1 cellular context compared by ENCODE assay signal in genomic region chr2:110211938-110212858, GRCh38.
TF ChIP-seq lines count a peak whose summit lies in the region.

A gene with protein sequence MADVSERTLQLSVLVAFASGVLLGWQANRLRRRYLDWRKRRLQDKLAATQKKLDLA (minus strand): TSS chr2:110212547. CDS start chr2:110212525, 22 bp downstream.

TF ChIP-seq in HEK293, 187 proteins besides CTCF, POLR2A, EP300 and RAD21 (continued from another document and continues in another):
- TF ChIP-seq ZNF18 (tag by site-specific recombination; IDR thresholded peaks at IDR 0.05) = no peak
- no peak for TF ChIP-seq ZNF677 (tag by site-specific recombination; IDR thresholded peaks at IDR 0.05)
- no peak for TF ChIP-seq ZNF514 (tag by site-specific recombination; IDR thresholded peaks at IDR 0.05)
- no peak for TF ChIP-seq ZNF426 (tag by site-specific recombination; IDR thresholded peaks at IDR 0.05)
- TF ChIP-seq, protein P1, sequence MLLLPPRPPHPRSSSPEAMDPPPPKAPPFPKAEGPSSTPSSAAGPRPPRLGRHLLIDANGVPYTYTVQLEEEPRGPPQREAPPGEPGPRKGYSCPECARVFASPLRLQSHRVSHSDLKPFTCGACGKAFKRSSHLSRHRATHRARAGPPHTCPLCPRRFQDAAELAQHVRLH (tag by site-specific recombination; IDR thresholded peaks at IDR 0.05) = no peak
- peak; percentile 36; the same call in 1 of the 2 replicates for TF ChIP-seq ZNF660 (tag by site-specific recombination; IDR thresholded peaks at IDR 0.05)
- no peak for TF ChIP-seq ZSCAN16 (tag by site-specific recombination; IDR thresholded peaks at IDR 0.05)
- TF ChIP-seq ZNF16 (tag by site-specific recombination; IDR thresholded peaks at IDR 0.05; ENCODE audit: low read depth) = no peak
- no peak for TF ChIP-seq ZBTB1 (tag by site-specific recombination; IDR thresholded peaks at IDR 0.05)
- TF ChIP-seq ZEB2 (tag by site-specific recombination; IDR thresholded peaks at IDR 0.05) = peak; percentile 46; the same call in 1 of the 2 replicates
- no peak for TF ChIP-seq RBAK (tag by site-specific recombination; IDR thresholded peaks at IDR 0.05)
- TF ChIP-seq ZNF473 (tag by site-specific recombination; IDR thresholded peaks at IDR 0.05) = no peak
- no peak for TF ChIP-seq ZNF560 (tag by site-specific recombination; IDR thresholded peaks at IDR 0.05; ENCODE audit: borderline replicate concordance)
- TF ChIP-seq ZNF707 (tag by site-specific recombination; IDR thresholded peaks at IDR 0.05) = no peak
- peak; percentile 39; the same call in 1 of the 2 replicates for TF ChIP-seq ZNF76 (tag by site-specific recombination; IDR thresholded peaks at IDR 0.05; ENCODE audit: borderline replicate concordance, low read depth)
- TF ChIP-seq KLF1 (tag by site-specific recombination; IDR thresholded peaks at IDR 0.05) = peak; percentile 56
- no peak for TF ChIP-seq ZNF548 (tag by site-specific recombination; IDR thresholded peaks at IDR 0.05)
- TF ChIP-seq, protein P2, sequence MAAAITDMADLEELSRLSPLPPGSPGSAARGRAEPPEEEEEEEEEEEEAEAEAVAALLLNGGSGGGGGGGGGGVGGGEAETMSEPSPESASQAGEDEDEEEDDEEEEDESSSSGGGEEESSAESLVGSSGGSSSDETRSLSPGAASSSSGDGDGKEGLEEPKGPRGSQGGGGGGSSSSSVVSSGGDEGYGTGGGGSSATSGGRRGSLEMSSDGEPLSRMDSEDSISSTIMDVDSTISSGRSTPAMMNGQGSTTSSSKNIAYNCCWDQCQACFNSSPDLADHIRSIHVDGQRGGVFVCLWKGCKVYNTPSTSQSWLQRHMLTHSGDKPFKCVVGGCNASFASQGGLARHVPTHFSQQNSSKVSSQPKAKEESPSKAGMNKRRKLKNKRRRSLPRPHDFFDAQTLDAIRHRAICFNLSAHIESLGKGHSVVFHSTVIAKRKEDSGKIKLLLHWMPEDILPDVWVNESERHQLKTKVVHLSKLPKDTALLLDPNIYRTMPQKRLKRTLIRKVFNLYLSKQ (tag by site-specific recombination; IDR thresholded peaks at IDR 0.05; ENCODE audit: borderline replicate concordance) = no peak
- no peak; the same call in 1 of the 2 replicates for TF ChIP-seq ZNF10 (tag by site-specific recombination; IDR thresholded peaks at IDR 0.05)
- TF ChIP-seq KLF10 (tag by site-specific recombination; IDR thresholded peaks at IDR 0.05) = no peak
- TF ChIP-seq, protein P3, sequence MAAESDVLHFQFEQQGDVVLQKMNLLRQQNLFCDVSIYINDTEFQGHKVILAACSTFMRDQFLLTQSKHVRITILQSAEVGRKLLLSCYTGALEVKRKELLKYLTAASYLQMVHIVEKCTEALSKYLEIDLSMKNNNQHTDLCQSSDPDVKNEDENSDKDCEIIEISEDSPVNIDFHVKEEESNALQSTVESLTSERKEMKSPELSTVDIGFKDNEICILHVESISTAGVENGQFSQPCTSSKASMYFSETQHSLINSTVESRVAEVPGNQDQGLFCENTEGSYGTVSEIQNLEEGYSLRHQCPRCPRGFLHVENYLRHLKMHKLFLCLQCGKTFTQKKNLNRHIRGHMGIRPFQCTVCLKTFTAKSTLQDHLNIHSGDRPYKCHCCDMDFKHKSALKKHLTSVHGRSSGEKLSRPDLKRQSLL (tag by site-specific recombination; IDR thresholded peaks at IDR 0.05) = no peak
- TF ChIP-seq ZNF610 (tag by site-specific recombination; IDR thresholded peaks at IDR 0.05; ENCODE audit: borderline replicate concordance) = peak; percentile 56; the same call in 1 of the 2 replicates
- no peak for TF ChIP-seq GLI2 (tag by site-specific recombination; IDR thresholded peaks at IDR 0.05; ENCODE audit: borderline replicate concordance, low read depth)
- TF ChIP-seq ZNF311 (tag by site-specific recombination; IDR thresholded peaks at IDR 0.05; ENCODE audit: borderline replicate concordance) = no peak
- no peak for TF ChIP-seq HOXA7 (CRISPR knock-in tag; IDR thresholded peaks at IDR 0.05; ENCODE audit: borderline replicate concordance)
- peak; percentile 62 for TF ChIP-seq ZBTB20 (tag by site-specific recombination; IDR thresholded peaks at IDR 0.05)
- TF ChIP-seq ZNF830 (tag by site-specific recombination; IDR thresholded peaks at IDR 0.05; ENCODE audit: low read depth) = no peak
- TF ChIP-seq GFI1B (tag by site-specific recombination; IDR thresholded peaks at IDR 0.05) = no peak
- TF ChIP-seq ZNF837 (tag by site-specific recombination; IDR thresholded peaks at IDR 0.05) = no peak
- 0 out of 2 replicates have a peak, but pooled peaks have one; percentile 55 for TF ChIP-seq BCL11B (tag by site-specific recombination; IDR thresholded peaks at IDR 0.05; ENCODE audit: low read depth)
- TF ChIP-seq ZNF26 (tag by site-specific recombination; IDR thresholded peaks at IDR 0.05) = no peak
- no peak for TF ChIP-seq ZNF146 (tag by site-specific recombination; IDR thresholded peaks at IDR 0.05)
- no peak for TF ChIP-seq ZNF626 (tag by site-specific recombination; IDR thresholded peaks at IDR 0.05)
- no peak for TF ChIP-seq ZNF404 (tag by site-specific recombination; IDR thresholded peaks at IDR 0.05)
- TF ChIP-seq ZNF654 (tag by site-specific recombination; IDR thresholded peaks at IDR 0.05; ENCODE audit: low read depth) = no peak
- no peak for TF ChIP-seq INSM2 (tag by site-specific recombination; IDR thresholded peaks at IDR 0.05)
- TF ChIP-seq ZNF114 (tag by site-specific recombination; IDR thresholded peaks at IDR 0.05) = no peak
- TF ChIP-seq, protein P4, sequence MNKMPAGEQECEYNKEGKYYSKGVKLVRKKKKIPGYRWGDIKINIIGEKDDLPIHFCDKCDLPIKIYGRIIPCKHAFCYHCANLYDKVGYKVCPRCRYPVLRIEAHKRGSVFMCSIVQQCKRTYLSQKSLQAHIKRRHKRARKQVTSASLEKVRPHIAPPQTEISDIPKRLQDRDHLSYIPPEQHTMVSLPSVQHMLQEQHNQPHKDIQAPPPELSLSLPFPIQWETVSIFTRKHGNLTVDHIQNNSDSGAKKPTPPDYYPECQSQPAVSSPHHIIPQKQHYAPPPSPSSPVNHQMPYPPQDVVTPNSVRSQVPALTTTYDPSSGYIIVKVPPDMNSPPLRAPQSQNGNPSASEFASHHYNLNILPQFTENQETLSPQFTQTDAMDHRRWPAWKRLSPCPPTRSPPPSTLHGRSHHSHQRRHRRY (tag by site-specific recombination; IDR thresholded peaks at IDR 0.05) = no peak
- TF ChIP-seq ZNF529 (tag by site-specific recombination; IDR thresholded peaks at IDR 0.05; ENCODE audit: insufficient replicate concordance) = no peak
- TF ChIP-seq ZNF157 (tag by site-specific recombination; IDR thresholded peaks at IDR 0.05) = no peak
- TF ChIP-seq, protein P5, sequence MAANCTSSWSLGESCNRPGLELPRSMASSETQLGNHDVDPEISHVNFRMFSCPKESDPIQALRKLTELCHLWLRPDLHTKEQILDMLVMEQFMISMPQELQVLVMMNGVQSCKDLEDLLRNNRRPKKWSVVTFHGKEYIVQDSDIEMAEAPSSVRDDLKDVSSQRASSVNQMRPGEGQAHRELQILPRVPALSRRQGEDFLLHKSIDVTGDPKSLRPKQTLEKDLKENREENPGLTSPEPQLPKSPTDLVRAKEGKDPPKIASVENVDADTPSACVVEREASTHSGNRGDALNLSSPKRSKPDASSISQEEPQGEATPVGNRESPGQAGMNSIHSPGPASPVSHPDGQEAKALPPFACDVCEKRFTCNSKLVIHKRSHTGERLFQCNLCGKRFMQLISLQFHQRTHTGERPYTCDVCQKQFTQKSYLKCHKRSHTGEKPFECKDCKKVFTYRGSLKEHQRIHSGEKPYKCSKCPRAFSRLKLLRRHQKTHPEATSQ (tag by site-specific recombination; IDR thresholded peaks at IDR 0.05) = no peak
- TF ChIP-seq ZNF354C (tag by site-specific recombination; IDR thresholded peaks at IDR 0.05; ENCODE audit: borderline replicate concordance, low read depth) = no peak
- no peak for TF ChIP-seq BCL6B (tag by site-specific recombination; IDR thresholded peaks at IDR 0.05)
- no peak for TF ChIP-seq ZNF658 (tag by site-specific recombination; IDR thresholded peaks at IDR 0.05)
- TF ChIP-seq ZFHX2 (tag by site-specific recombination; conservative IDR thresholded peaks at IDR 0.05) = peak; percentile 24; the same call in 1 of the 2 replicates
- TF ChIP-seq ZNF623 (tag by site-specific recombination; IDR thresholded peaks at IDR 0.05) = no peak
- TF ChIP-seq, protein P6, sequence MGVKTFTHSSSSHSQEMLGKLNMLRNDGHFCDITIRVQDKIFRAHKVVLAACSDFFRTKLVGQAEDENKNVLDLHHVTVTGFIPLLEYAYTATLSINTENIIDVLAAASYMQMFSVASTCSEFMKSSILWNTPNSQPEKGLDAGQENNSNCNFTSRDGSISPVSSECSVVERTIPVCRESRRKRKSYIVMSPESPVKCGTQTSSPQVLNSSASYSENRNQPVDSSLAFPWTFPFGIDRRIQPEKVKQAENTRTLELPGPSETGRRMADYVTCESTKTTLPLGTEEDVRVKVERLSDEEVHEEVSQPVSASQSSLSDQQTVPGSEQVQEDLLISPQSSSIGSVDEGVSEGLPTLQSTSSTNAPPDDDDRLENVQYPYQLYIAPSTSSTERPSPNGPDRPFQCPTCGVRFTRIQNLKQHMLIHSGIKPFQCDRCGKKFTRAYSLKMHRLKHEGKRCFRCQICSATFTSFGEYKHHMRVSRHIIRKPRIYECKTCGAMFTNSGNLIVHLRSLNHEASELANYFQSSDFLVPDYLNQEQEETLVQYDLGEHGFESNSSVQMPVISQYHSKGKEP (tag by site-specific recombination; IDR thresholded peaks at IDR 0.05) = no peak
- TF ChIP-seq, protein P7, sequence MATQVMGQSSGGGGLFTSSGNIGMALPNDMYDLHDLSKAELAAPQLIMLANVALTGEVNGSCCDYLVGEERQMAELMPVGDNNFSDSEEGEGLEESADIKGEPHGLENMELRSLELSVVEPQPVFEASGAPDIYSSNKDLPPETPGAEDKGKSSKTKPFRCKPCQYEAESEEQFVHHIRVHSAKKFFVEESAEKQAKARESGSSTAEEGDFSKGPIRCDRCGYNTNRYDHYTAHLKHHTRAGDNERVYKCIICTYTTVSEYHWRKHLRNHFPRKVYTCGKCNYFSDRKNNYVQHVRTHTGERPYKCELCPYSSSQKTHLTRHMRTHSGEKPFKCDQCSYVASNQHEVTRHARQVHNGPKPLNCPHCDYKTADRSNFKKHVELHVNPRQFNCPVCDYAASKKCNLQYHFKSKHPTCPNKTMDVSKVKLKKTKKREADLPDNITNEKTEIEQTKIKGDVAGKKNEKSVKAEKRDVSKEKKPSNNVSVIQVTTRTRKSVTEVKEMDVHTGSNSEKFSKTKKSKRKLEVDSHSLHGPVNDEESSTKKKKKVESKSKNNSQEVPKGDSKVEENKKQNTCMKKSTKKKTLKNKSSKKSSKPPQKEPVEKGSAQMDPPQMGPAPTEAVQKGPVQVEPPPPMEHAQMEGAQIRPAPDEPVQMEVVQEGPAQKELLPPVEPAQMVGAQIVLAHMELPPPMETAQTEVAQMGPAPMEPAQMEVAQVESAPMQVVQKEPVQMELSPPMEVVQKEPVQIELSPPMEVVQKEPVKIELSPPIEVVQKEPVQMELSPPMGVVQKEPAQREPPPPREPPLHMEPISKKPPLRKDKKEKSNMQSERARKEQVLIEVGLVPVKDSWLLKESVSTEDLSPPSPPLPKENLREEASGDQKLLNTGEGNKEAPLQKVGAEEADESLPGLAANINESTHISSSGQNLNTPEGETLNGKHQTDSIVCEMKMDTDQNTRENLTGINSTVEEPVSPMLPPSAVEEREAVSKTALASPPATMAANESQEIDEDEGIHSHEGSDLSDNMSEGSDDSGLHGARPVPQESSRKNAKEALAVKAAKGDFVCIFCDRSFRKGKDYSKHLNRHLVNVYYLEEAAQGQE (tag by site-specific recombination; IDR thresholded peaks at IDR 0.05) = no peak
- TF ChIP-seq YY1 (tag by site-specific recombination; IDR thresholded peaks at IDR 0.05) = peak; percentile 94
- no peak for TF ChIP-seq ZNF510 (tag by site-specific recombination; IDR thresholded peaks at IDR 0.05; ENCODE audit: insufficient replicate concordance)
- TF ChIP-seq FEZF1 (tag by site-specific recombination; IDR thresholded peaks at IDR 0.05) = no peak
- TF ChIP-seq ZBTB17 (tag by site-specific recombination; IDR thresholded peaks at IDR 0.05) = peak; percentile 50
